16 cellular contexts compared by ENCODE assay signal in genomic region chr19:40503300-40503699, GRCh38. TPM values are rescaled to one million over a fixed set of nuclear protein-coding genes. Genes with fewer than 3 reads are reported as not detected.
DNase-seq lines count a peak whose midpoint lies in the region; ATAC-seq lines count a peak whose summit lies in the region.
"Had no signal": no experiment of that assay in that cellular context is flagged by ENCODE, and none has a peak within 500 bp of the region (broad histone marks: within the 10 kb centered on the region; RNA-seq: fewer than 3 reads in every experiment).

No MANE protein-coding gene starts in this region.

- intact Hi-C loops in Right ventricle myocardium superior (cut with DNase I): no loop called here

- ATAC-seq in HG03354 (IDR thresholded peaks at IDR 0.05; ENCODE audit: poor library complexity, severe bottlenecking, unreplicated experiment): no peak
- no peak for ATAC-seq in Right ventricle myocardium superior (ENCODE audit: poor library complexity)
- ATAC-seq: natural killer cell had no signal

- DNase-seq in COR-L47 (lab: John Stamatoyannopoulos, UW): peak; percentile 80
- peak; percentile 42 for DNase-seq in NCI-H1105 treated with DMSO at 0.1 percent for 48 hours (lab: John Stamatoyannopoulos, UW)
- DNase-seq in NCI-H748 (lab: John Stamatoyannopoulos, UW; ENCODE audit: unreplicated experiment): peak; percentile 99
- DNase-seq in left kidney (ENCODE audit: low read depth, low spot score): peak; percentile 46
- no peak for DNase-seq in stimulated activated CD4-positive, alpha-beta T cell treated with anti-CD3 and anti-CD28 coated beads, Interleukin-2, amount 100 ng/mL, for 48 hours
- DNase-seq in Right ventricle myocardium superior: no peak
- no peak for DNase-seq in NCI-H774 (lab: John Stamatoyannopoulos, UW)
- DNase-seq: activated CD4-positive, alpha-beta T cell treated with anti-CD3 and anti-CD28 coated beads, Interleukin-2, amount 50 U/mL, for 4 hours; activated naive CD4-positive, alpha-beta T cell treated with anti-CD3 and anti-CD28 coated beads, Interleukin-2, amount 50 U/mL, for 16 hours; brain microvascular endothelial cell; GDM1; glutamatergic neuron; natural killer cell had no signal

RNA-seq across cellular contexts. Expression of gene SPTBN4, which starts 36.5 kb away (rescaled TPM):
- total RNA-seq in Right ventricle myocardium superior: 4.5 TPM
- total RNA-seq: HT1080, lung microvascular endothelial cell had no signal

RNA-seq across cellular contexts. Expression of gene BLVRB, which starts 37.8 kb away (rescaled TPM):
- 117 TPM for total RNA-seq in Right ventricle myocardium superior

RNA-seq across cellular contexts. Expression of gene SERTAD3, which starts 59.2 kb away (rescaled TPM):
- total RNA-seq in Right ventricle myocardium superior: 22.7 TPM

Comparison
In these comparisons a context has a peak if more than half of its experiments do, and no peak if none do; other contexts are left out.
1. DNase-seq: peak in COR-L47 (single experiment), NCI-H1105 treated with DMSO at 0.1 percent for 48 hours (single experiment), NCI-H748 (single experiment) and left kidney (single experiment); none in stimulated activated CD4-positive, alpha-beta T cell treated with anti-CD3 and anti-CD28 coated beads, Interleukin-2, amount 100 ng/mL, for 48 hours (0 of 2), Right ventricle myocardium superior (single experiment) and NCI-H774 (single experiment).